Comparison of ENCODE assay signal across 8 cellular contexts in genomic region chr2:233413529-233414272, GRCh38.
DNase-seq lines count a peak whose midpoint lies in the region.

No MANE protein-coding gene starts in this region.

- DNase-seq in DMS79 treated with DMSO at 0.1 percent for 48 hours (lab: John Stamatoyannopoulos, UW) = peak; percentile 84
- peak; percentile 47 for DNase-seq in NCI-H345 treated with DMSO at 0.1 percent for 48 hours (lab: John Stamatoyannopoulos, UW; ENCODE audit: unreplicated experiment)
- peak; percentile 66 for DNase-seq in amniotic epithelial cell (ENCODE audit: low read depth)
- DNase-seq in hypothalamus (lab: John Stamatoyannopoulos, UW) = peak in 37 of 51 donors; percentile 8 to 83 (median 51)
- DNase-seq in stimulated activated CD4-positive, alpha-beta T cell treated with anti-CD3 and anti-CD28 coated beads, TNF-alpha, amount 100 ng/mL, for 24 hours (ENCODE audit: low read depth in 3 of 3) = peak in 2 of 3 experiments; percentile 36 to 56
- no peak for DNase-seq in NCI-H187 (lab: John Stamatoyannopoulos, UW)
- DNase-seq in NCI-H524 treated with DMSO at 0.1 percent for 48 hours (lab: John Stamatoyannopoulos, UW) = no peak
- no peak for DNase-seq in DMS153 treated with DMSO at 0.1 percent for 48 hours (lab: John Stamatoyannopoulos, UW; ENCODE audit: unreplicated experiment)

Comparison
In these comparisons a context has a peak if more than half of its experiments do, and no peak if none do; other contexts are left out.
1. DNase-seq: peak in DMS79 treated with DMSO at 0.1 percent for 48 hours (single experiment), NCI-H345 treated with DMSO at 0.1 percent for 48 hours (single experiment), amniotic epithelial cell (single experiment), hypothalamus (37 of 51) and stimulated activated CD4-positive, alpha-beta T cell treated with anti-CD3 and anti-CD28 coated beads, TNF-alpha, amount 100 ng/mL, for 24 hours (2 of 3); none in NCI-H187 (0 of 2), NCI-H524 treated with DMSO at 0.1 percent for 48 hours (single experiment) and DMS153 treated with DMSO at 0.1 percent for 48 hours (single experiment).